16 cellular contexts compared by ENCODE assay signal in genomic region chr1:77133731-77134358, GRCh38.
DNase-seq lines count a peak whose midpoint lies in the region; ATAC-seq lines count a peak whose summit lies in the region.
"Had no signal": no experiment of that assay in that cellular context is flagged by ENCODE, and none has a peak within 500 bp of the region (broad histone marks: within the 10 kb centered on the region; RNA-seq: fewer than 3 reads in every experiment).

No MANE protein-coding gene starts in this region.

- ATAC-seq in Right ventricle myocardium inferior (peak; percentile 56), GM21529 (IDR thresholded peaks at IDR 0.05; ENCODE audit: unreplicated experiment) (no peak), HG02798 (IDR thresholded peaks at IDR 0.05; ENCODE audit: poor library complexity, unreplicated experiment) (no peak)
- no peak for ATAC-seq in stimulated activated naive B cell treated with anti-CD40 and anti-IgM and Interleukin-4, amounts not matched to agents 10 μg/mL and 1 μg/mL and 100 μg/mL, for 72 hours (replicated peaks)

- no peak for DNase-seq in Right ventricle myocardium inferior (ENCODE audit: missing footprints)
- no peak for DNase-seq in cardiac septum (ENCODE audit: low spot score)
- peak; percentile 22 for DNase-seq in G401 (ENCODE audit: low spot score)
- DNase-seq in adipocyte (ENCODE audit: low read depth), result no peak
- no peak for DNase-seq in stimulated activated naive B cell treated with anti-CD40 and anti-IgM and Interleukin-4, amounts not matched to agents 10 μg/mL and 1 μg/mL and 100 μg/mL, for 72 hours
- DNase-seq: 8988T; CD4-positive, alpha-beta memory T cell; DMS153; DMS79; GF-D8; GOT3; H9 had no signal

- H3K27ac Mint-ChIP-seq in stimulated activated naive B cell treated with anti-CD40 and anti-IgM and Interleukin-4, amounts not matched to agents 10 μg/mL and 1 μg/mL and 100 μg/mL, for 72 hours, result peak overlapping the region; percentile 47
- H3K27ac Mint-ChIP-seq: CD14-positive monocyte, H9 had no signal

- H3K36me3 ChIP-seq in adipocyte (ENCODE audit: control insufficient read depth, insufficient read depth, low read length, severe bottlenecking), result no peaks in the 10 kb centered on the region
- H3K36me3 ChIP-seq: BLaER1 had no signal

- H3K4me3 Mint-ChIP-seq in stimulated activated naive B cell treated with anti-CD40 and anti-IgM and Interleukin-4, amounts not matched to agents 10 μg/mL and 1 μg/mL and 100 μg/mL, for 72 hours, result no peak overlapping the region
- H3K4me3 Mint-ChIP-seq: CD14-positive monocyte; CD4-positive, alpha-beta memory T cell; H9 had no signal

- peaks cover 0 to 5% of the 10 kb centered on the region in 2 donors for H3K36me3 Mint-ChIP-seq in stimulated activated naive B cell treated with anti-CD40 and anti-IgM and Interleukin-4, amounts not matched to agents 10 μg/mL and 1 μg/mL and 100 μg/mL, for 72 hours

- peak overlapping the region; percentile 58 for H3K4me3 ChIP-seq in adipocyte (ENCODE audit: low read length)
- H3K4me3 ChIP-seq: BLaER1 had no signal

- H3K27me3 ChIP-seq in adipocyte (replicated peaks; ENCODE audit: control insufficient read depth, insufficient read depth, low read length), result no peaks in the 10 kb centered on the region
- H3K27me3 ChIP-seq: BLaER1 had no signal

- H3K4me1 Mint-ChIP-seq in stimulated activated naive B cell treated with anti-CD40 and anti-IgM and Interleukin-4, amounts not matched to agents 10 μg/mL and 1 μg/mL and 100 μg/mL, for 72 hours, result no peaks in the 10 kb centered on the region
- H3K4me1 Mint-ChIP-seq: CD14-positive monocyte; CD4-positive, alpha-beta memory T cell; H9 had no signal

- intact Hi-C loops in Right ventricle myocardium inferior (cut with DNase I), result no loop called here
- intact Hi-C loops in cardiac septum (cut with DNase I), result no loop called here

- H3K9ac ChIP-seq in adipocyte (ENCODE audit: low read length), result no peak overlapping the region
- H3K9ac ChIP-seq: BLaER1 had no signal

- H3K9me3 ChIP-seq in adipocyte (ENCODE audit: control insufficient read depth, low read length), result no peaks in the 10 kb centered on the region
- H3K9me3 ChIP-seq: BLaER1 had no signal

- no peaks in the 10 kb centered on the region for H3K27me3 Mint-ChIP-seq in stimulated activated naive B cell treated with anti-CD40 and anti-IgM and Interleukin-4, amounts not matched to agents 10 μg/mL and 1 μg/mL and 100 μg/mL, for 72 hours
- H3K27me3 Mint-ChIP-seq: CD4-positive, alpha-beta memory T cell had no signal

- H3K4me1 ChIP-seq in adipocyte (ENCODE audit: control insufficient read depth, insufficient read depth, low read length), result peaks cover 18% of the 10 kb centered on the region
- H3K4me1 ChIP-seq: BLaER1 had no signal

- H3K9me3 Mint-ChIP-seq in stimulated activated naive B cell treated with anti-CD40 and anti-IgM and Interleukin-4, amounts not matched to agents 10 μg/mL and 1 μg/mL and 100 μg/mL, for 72 hours, result no peaks in the 10 kb centered on the region
- H3K9me3 Mint-ChIP-seq: CD4-positive, alpha-beta memory T cell; H9 had no signal

- in situ Hi-C loops in G401 (cut with HindIII; ENCODE audit: low sequenced_read_pairs), result no loop called here
